Comparison of ENCODE assay signal across 8 cellular contexts in genomic region chr14:54488646-54489317, GRCh38. TPM values are rescaled to one million over a fixed set of nuclear protein-coding genes. Genes with fewer than 3 reads are reported as not detected.
DNase-seq lines count a peak whose midpoint lies in the region; ATAC-seq, FAIRE-seq and TF ChIP-seq lines count a peak whose summit lies in the region.

TSS of gene GMFB (minus strand) at chr14:54488980. CDS start at chr14:54488927, 53 bp downstream.

- peak within 1 kb of the TSS; percentile 83 to 95 (median 89) for H3K4me3 Mint-ChIP-seq in T-cell

- H3K36me3 Mint-ChIP-seq in T-cell = no peaks in the 10 kb centered on the region

- FAIRE-seq in GM12892 (lab: Jason Lieb, UNC) = peak; percentile 84

- peak; percentile 28 to 65 (median 46) for TF ChIP-seq CTCF in heart left ventricle (IDR thresholded peaks at IDR 0.05)
- TF ChIP-seq CTCF in upper lobe of right lung (IDR thresholded peaks at IDR 0.05) = peak; percentile 45

- H3K27me3 ChIP-seq in heart left ventricle (no peaks in the 10 kb centered on the region), upper lobe of right lung (no peaks in the 10 kb centered on the region)

- H3K4me1 ChIP-seq in heart left ventricle (peaks cover 0 to 61% (median 33%) of the 10 kb centered on the region in 12 donors), upper lobe of right lung (peaks cover 12% of the 10 kb centered on the region)

- no peaks in the 10 kb centered on the region for H3K9me3 Mint-ChIP-seq in T-cell

- peaks cover 57 to 62% (median 61%) of the 10 kb centered on the region in 3 donors for H3K4me1 Mint-ChIP-seq in T-cell

- TF ChIP-seq POLR2A in GM12892 (IDR thresholded peaks at IDR 0.05; ENCODE audit: low read depth, low read length) (peak; percentile 84), heart left ventricle (IDR thresholded peaks at IDR 0.05) (peak; percentile 4 to 75)

- peak; percentile 86 for DNase-seq in GM12892 (ENCODE audit: insufficient read length)
- peak; percentile 31 for DNase-seq in NCI-H1436 treated with DMSO at 0.1 percent for 48 hours (lab: John Stamatoyannopoulos, UW)
- peak; percentile 76 to 88 (median 85) for DNase-seq in T-cell
- peak; percentile 95 to 97 (median 96) for DNase-seq in heart left ventricle
- peak; percentile 98 for DNase-seq in posterior vena cava (ENCODE audit: low spot score)
- peak; percentile 96 for DNase-seq in upper lobe of right lung

- H3K4me3 ChIP-seq in heart left ventricle = peak within 1 kb of the TSS; percentile 62 to 96 (median 82)
- H3K4me3 ChIP-seq in upper lobe of right lung = peak within 1 kb of the TSS; percentile 89

- intact Hi-C loops in heart left ventricle (cut with DNase I) = loop anchor here in 4 of 10 donors (1.0 to 5.0 kb wide), 4 partner anchors 20 to 47 kb away; partner anchors contain the start of genes CNIH1 (in 4 of the 4) and CGRRF1 (in 2 of the 4)
- intact Hi-C loops in posterior vena cava (cut with DNase I) = no loop called here
- intact Hi-C loops in upper lobe of right lung (cut with DNase I) = no loop called here

- WGBS in adipose tissue, 3 donors = 0 to 1% (median 0%) methylated on average over 41 to 51 of the region's 51 CpGs
- WGBS in heart left ventricle, 4 donors = 0 to 2% (median 0%) methylated on average over 39 to 51 of the region's 51 CpGs

- H3K36me3 ChIP-seq in heart left ventricle (peaks cover 0 to under 1% (median 0%) of the 10 kb centered on the region in 9 donors), upper lobe of right lung (no peaks in the 10 kb centered on the region)

- no peaks in the 10 kb centered on the region for H3K9me3 ChIP-seq in heart left ventricle
- H3K9me3 ChIP-seq in upper lobe of right lung = no peaks in the 10 kb centered on the region

- no peaks in the 10 kb centered on the region for H3K27me3 Mint-ChIP-seq in T-cell

- ATAC-seq in HG02852 (IDR thresholded peaks at IDR 0.05; ENCODE audit: unreplicated experiment) (peak; percentile 87), T-cell (replicated peaks in 1 of 4) (peak; percentile 97 to 99 (median 98)), heart left ventricle (peak; percentile 95 to 97 (median 97)), upper lobe of right lung (peak; percentile 98)

- CTCF ChIA-PET in T-cell (lab: Charles Lee) = interaction anchor here (0.6 to 4.0 kb wide), 7 partner anchors 8 to 180 kb away, joined by 3 to 29 read pairs (median 3); partner anchors contain the start of gene CGRRF1 (in 1 of the 2)

- H3K27ac ChIP-seq in adipose tissue (ENCODE audit: low read depth, low read length) (peak within 1 kb of the TSS; percentile 60), heart left ventricle (peak within 1 kb of the TSS; percentile 87 to 99 (median 96)), upper lobe of right lung (peak within 1 kb of the TSS; percentile 94)

- POLR2A ChIA-PET in T-cell (lab: Charles Lee) = interaction anchor here in 1 of 2 donors (0.6 to 4.7 kb wide), 4 partner anchors 21 to 459 kb away, joined by 3 to 27 read pairs (median 6); partner anchors contain the start of gene CGRRF1

- H3K27ac Mint-ChIP-seq in T-cell = peak within 1 kb of the TSS; percentile 93 to 94

RNA-seq across cellular contexts. Expression of gene GMFB, which starts in this region (rescaled TPM):
- 30.9 TPM for polyA plus RNA-seq in GM12892 (2012; ENCODE audit: missing spikeins)
- total RNA-seq in T-cell = 10 to 100 TPM; 26.2 to 33.0 (median 27.8) TPM
- polyA plus RNA-seq in adipose tissue = 10 to 100 TPM in 2 of 3 donors, 1 to 10 TPM in 1; 8.4 to 50.5 (median 26.8) TPM
- 10 to 100 TPM; 18.8 to 35.8 (median 26.9) TPM for total RNA-seq in heart left ventricle
- 10 to 100 TPM in 1 of 2 donors, 1 to 10 TPM in 1; 5.0 to 20.4 TPM for polyA plus RNA-seq in heart left ventricle
- total RNA-seq in posterior vena cava = 10 to 100 TPM; 60.0 to 60.8 TPM
- 52.9 TPM for total RNA-seq in upper lobe of right lung

Comparison
In these comparisons a context has a peak if more than half of its experiments do, and no peak if none do; other contexts are left out.
1. Peak in every context shown above with its lines: DNase-seq, ATAC-seq, H3K4me3 ChIP-seq and H3K27ac ChIP-seq.
2. DNase-seq: peak in every context shown above with its lines; median percentile 98 in posterior vena cava; 96 in heart left ventricle; 96 in upper lobe of right lung; 86 in GM12892; 85 in T-cell; 31 in NCI-H1436 treated with DMSO at 0.1 percent for 48 hours.